ENCODE assay signal across 26 cellular contexts in the genomic region with DNA sequence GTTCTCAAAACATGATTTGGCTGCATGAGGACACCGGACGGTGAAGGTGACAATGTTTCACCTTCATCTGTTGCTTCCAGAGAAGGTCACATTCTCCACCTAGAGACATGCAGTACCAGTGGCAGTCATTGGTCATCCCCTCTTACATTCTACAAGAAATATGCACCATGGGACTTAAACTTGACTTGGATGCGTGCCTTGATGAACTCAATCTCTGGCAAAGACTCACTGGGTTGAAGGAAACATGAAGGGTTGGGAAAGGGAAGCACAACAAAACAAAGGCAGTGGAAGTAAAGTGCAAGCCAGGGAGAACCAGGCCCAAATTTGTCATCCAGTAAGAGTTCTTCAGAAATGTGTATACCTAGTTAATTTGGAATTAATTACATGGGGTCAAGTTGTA. TPM values are rescaled to one million over a fixed set of nuclear protein-coding genes. Genes with fewer than 3 reads are reported as not detected.
DNase-seq lines count a peak whose midpoint lies in the region; ATAC-seq and TF ChIP-seq lines count a peak whose summit lies in the region.
"Had no signal": no experiment of that assay in that cellular context is flagged by ENCODE, and none has a peak within 500 bp of the region (broad histone marks: within the 10 kb centered on the region; RNA-seq: fewer than 3 reads in every experiment).

No MANE protein-coding gene starts in this region.

- H3K36me3 ChIP-seq in CD8-positive, alpha-beta T cell (ENCODE audit: insufficient read depth, low read length): peaks cover 76% of the 10 kb centered on the region
- H3K36me3 ChIP-seq: brain microvascular endothelial cell had no signal

- H3K4me3 Mint-ChIP-seq in activated T-cell treated with anti-CD3 and anti-CD28 coated beads, Interleukin-2, amount 50 U/mL, for 24 hours: no peak overlapping the region
- no peak overlapping the region for H3K4me3 Mint-ChIP-seq in CD8-positive, alpha-beta T cell
- H3K4me3 Mint-ChIP-seq in natural killer cell treated with Interleukin-12 subunit alpha and Interleukin-12 subunit beta and Interleukin-15 and Interleukin-18, amount 100 ng/mL, for 72 hours: no peak overlapping the region
- H3K4me3 Mint-ChIP-seq: activated naive CD8-positive, alpha-beta T cell treated with anti-CD3 and anti-CD28 coated beads, Interleukin-2, amount 10 ng/mL, durations not matched to agents 7 days and 5 days; nephron had no signal

- H3K27ac ChIP-seq in CD8-positive, alpha-beta T cell (ENCODE audit: low read depth, low read length): no peak overlapping the region
- H3K27ac ChIP-seq: A549, brain microvascular endothelial cell, C4-2B, esophagus muscularis mucosa, heart right ventricle had no signal

- peaks cover 81% of the 10 kb centered on the region for H3K4me1 Mint-ChIP-seq in activated T-cell treated with anti-CD3 and anti-CD28 coated beads, Interleukin-2, amount 50 U/mL, for 24 hours (ENCODE audit: low read depth)
- H3K4me1 Mint-ChIP-seq in CD8-positive, alpha-beta T cell (ENCODE audit: low read depth): peaks cover 80% of the 10 kb centered on the region
- H3K4me1 Mint-ChIP-seq in natural killer cell treated with Interleukin-12 subunit alpha and Interleukin-12 subunit beta and Interleukin-15 and Interleukin-18, amount 100 ng/mL, for 72 hours (ENCODE audit: low read depth in 2 of 2): peaks cover 33 to 40% of the 10 kb centered on the region in 2 donors

- intact Hi-C loops in CD8-positive, alpha-beta T cell (cut with DNase I, micrococcal nuclease): no loop called here

- H3K27ac Mint-ChIP-seq in activated T-cell treated with anti-CD3 and anti-CD28 coated beads, Interleukin-2, amount 50 U/mL, for 24 hours: peak overlapping the region; percentile 70
- peak overlapping the region; percentile 77 for H3K27ac Mint-ChIP-seq in CD8-positive, alpha-beta T cell
- peak overlapping the region; percentile 17 to 34 for H3K27ac Mint-ChIP-seq in natural killer cell treated with Interleukin-12 subunit alpha and Interleukin-12 subunit beta and Interleukin-15 and Interleukin-18, amount 100 ng/mL, for 72 hours
- H3K27ac Mint-ChIP-seq: nephron had no signal

- H3K9me3 Mint-ChIP-seq in activated T-cell treated with anti-CD3 and anti-CD28 coated beads, Interleukin-2, amount 50 U/mL, for 24 hours: no peaks in the 10 kb centered on the region
- no peaks in the 10 kb centered on the region for H3K9me3 Mint-ChIP-seq in CD8-positive, alpha-beta T cell
- no peaks in the 10 kb centered on the region for H3K9me3 Mint-ChIP-seq in natural killer cell treated with Interleukin-12 subunit alpha and Interleukin-12 subunit beta and Interleukin-15 and Interleukin-18, amount 100 ng/mL, for 72 hours
- H3K9me3 Mint-ChIP-seq: nephron had no signal

- peaks cover 82% of the 10 kb centered on the region for H3K36me3 Mint-ChIP-seq in activated T-cell treated with anti-CD3 and anti-CD28 coated beads, Interleukin-2, amount 50 U/mL, for 24 hours (ENCODE audit: low read depth)
- peaks cover 94% of the 10 kb centered on the region for H3K36me3 Mint-ChIP-seq in CD8-positive, alpha-beta T cell
- H3K36me3 Mint-ChIP-seq in natural killer cell treated with Interleukin-12 subunit alpha and Interleukin-12 subunit beta and Interleukin-15 and Interleukin-18, amount 100 ng/mL, for 72 hours: peaks cover 28% of the 10 kb centered on the region

- H3K4me3 ChIP-seq in CD8-positive, alpha-beta T cell (ENCODE audit: low read depth, low read length): no peak overlapping the region
- H3K4me3 ChIP-seq in cardiac fibroblast (replicated peaks in 1 of 2; ENCODE audit: low read depth in 2 of 2, low read length in 2 of 2): no peak overlapping the region
- H3K4me3 ChIP-seq: A549, esophagus muscularis mucosa, heart right ventricle had no signal

- H3K27me3 Mint-ChIP-seq in activated T-cell treated with anti-CD3 and anti-CD28 coated beads, Interleukin-2, amount 50 U/mL, for 24 hours: no peaks in the 10 kb centered on the region
- H3K27me3 Mint-ChIP-seq in CD8-positive, alpha-beta T cell (ENCODE audit: low read depth): no peaks in the 10 kb centered on the region
- no peaks in the 10 kb centered on the region for H3K27me3 Mint-ChIP-seq in natural killer cell treated with Interleukin-12 subunit alpha and Interleukin-12 subunit beta and Interleukin-15 and Interleukin-18, amount 100 ng/mL, for 72 hours
- H3K27me3 Mint-ChIP-seq: activated naive CD8-positive, alpha-beta T cell treated with anti-CD3 and anti-CD28 coated beads, Interleukin-2, amount 10 ng/mL, durations not matched to agents 7 days and 5 days had no signal

- H3K4me1 ChIP-seq in CD8-positive, alpha-beta T cell (ENCODE audit: insufficient read depth, low read length): peaks cover 52% of the 10 kb centered on the region
- H3K4me1 ChIP-seq: A549 had no signal

- DNase-seq in activated T-cell treated with anti-CD3 and anti-CD28 coated beads, Interleukin-2, amount 50 U/mL, for 24 hours: no peak
- no peak for DNase-seq in activated T-cell treated with anti-CD3 and anti-CD28 coated beads, Interleukin-2, amount 50 U/mL, for 1 hour
- DNase-seq in CD8-positive, alpha-beta T cell: no peak
- DNase-seq in cardiac fibroblast (ENCODE audit: low read depth in 2 of 2): peak; percentile 53 to 56
- DNase-seq in natural killer cell treated with Interleukin-12 subunit alpha and Interleukin-12 subunit beta and Interleukin-15 and Interleukin-18, amount 100 ng/mL, for 72 hours (ENCODE audit: low spot score): no peak
- DNase-seq in DMS53 treated with DMSO at 0.1 percent for 48 hours (lab: John Stamatoyannopoulos, UW; ENCODE audit: unreplicated experiment): no peak
- DNase-seq: activated CD4-positive, CD25-positive, alpha-beta regulatory T cell treated with anti-CD3 and anti-CD28 coated beads, Interleukin-2, amount 50 U/mL, for 72 hours; activated naive CD8-positive, alpha-beta T cell treated with anti-CD3 and anti-CD28 coated beads, Interleukin-2, amount 10 ng/mL, durations not matched to agents 7 days and 5 days; brain microvascular endothelial cell; DND-41; heart right ventricle; NCI-H748 treated with DMSO at 0.1 percent for 48 hours; OCI-M1; SIG-M5; stimulated activated CD8-positive, alpha-beta memory T cell treated with anti-CD3 and anti-CD28 coated beads, Interleukin-4, amount 100 ng/mL, for 48 hours; T-helper 9 cell had no signal

- POLR2A ChIA-PET in CD8-positive, alpha-beta T cell (lab: Charles Lee): interaction anchor here (0.8 kb wide), 1 partner anchor 180 kb away, joined by 4 read pairs; no protein-coding TSS in a partner anchor

- H3K9me3 ChIP-seq in CD8-positive, alpha-beta T cell (ENCODE audit: low read length): no peaks in the 10 kb centered on the region
- H3K9me3 ChIP-seq: A549, esophagus muscularis mucosa, heart right ventricle had no signal

- H3K27me3 ChIP-seq in CD8-positive, alpha-beta T cell (ENCODE audit: insufficient read depth, low read length): no peaks in the 10 kb centered on the region
- H3K27me3 ChIP-seq: brain microvascular endothelial cell, esophagus muscularis mucosa, heart right ventricle had no signal

- TF ChIP-seq CTCF in CD8-positive, alpha-beta T cell (IDR thresholded peaks at IDR 0.05): no peak
- TF ChIP-seq CTCF in cardiac fibroblast (IDR thresholded peaks at IDR 0.05; ENCODE audit: low read depth, low read length): no peak

- no peak for ATAC-seq in CD8-positive, alpha-beta T cell
- no peak for ATAC-seq in natural killer cell treated with Interleukin-12 subunit alpha and Interleukin-12 subunit beta and Interleukin-15 and Interleukin-18, amount 100 ng/mL, for 72 hours
- no peak for ATAC-seq in HG02759 (IDR thresholded peaks at IDR 0.05; ENCODE audit: unreplicated experiment)
- ATAC-seq in GM18502 (IDR thresholded peaks at IDR 0.05; ENCODE audit: poor library complexity, unreplicated experiment): no peak
- ATAC-seq: A549 had no signal

- CTCF ChIA-PET in CD8-positive, alpha-beta T cell (lab: Charles Lee): no interaction called here

RNA-seq across cellular contexts. Expression of a gene that starts 39.4 kb away (rescaled TPM):
- under 1 TPM in 1 of 2 experiments, not detected in 1; 0.44 TPM for total RNA-seq in CD8-positive, alpha-beta T cell
- 1 to 10 TPM in 1 of 2 donors, under 1 TPM in 1; 0.74 to 1.3 TPM for total RNA-seq in natural killer cell treated with Interleukin-12 subunit alpha and Interleukin-12 subunit beta and Interleukin-15 and Interleukin-18, amount 100 ng/mL, for 72 hours
- total RNA-seq: esophagus muscularis mucosa, H1, heart right ventricle, lung microvascular endothelial cell, M059J, posterior vena cava had no signal

Comparison
In these comparisons a context has a peak if more than half of its experiments do, and no peak if none do; other contexts are left out.
1. DNase-seq: peak in cardiac fibroblast (2 of 2); none in activated T-cell treated with anti-CD3 and anti-CD28 coated beads, Interleukin-2, amount 50 U/mL, for 24 hours (single experiment), activated T-cell treated with anti-CD3 and anti-CD28 coated beads, Interleukin-2, amount 50 U/mL, for 1 hour (single experiment), CD8-positive, alpha-beta T cell (0 of 7), natural killer cell treated with Interleukin-12 subunit alpha and Interleukin-12 subunit beta and Interleukin-15 and Interleukin-18, amount 100 ng/mL, for 72 hours (single experiment) and DMS53 treated with DMSO at 0.1 percent for 48 hours (single experiment).
2. H3K27ac Mint-ChIP-seq: peak in every context shown above with its lines; median percentile 77 in CD8-positive, alpha-beta T cell; 70 in activated T-cell treated with anti-CD3 and anti-CD28 coated beads, Interleukin-2, amount 50 U/mL, for 24 hours; 26 in natural killer cell treated with Interleukin-12 subunit alpha and Interleukin-12 subunit beta and Interleukin-15 and Interleukin-18, amount 100 ng/mL, for 72 hours.